ENCODE assay signal across 8 cellular contexts in the genomic region with DNA sequence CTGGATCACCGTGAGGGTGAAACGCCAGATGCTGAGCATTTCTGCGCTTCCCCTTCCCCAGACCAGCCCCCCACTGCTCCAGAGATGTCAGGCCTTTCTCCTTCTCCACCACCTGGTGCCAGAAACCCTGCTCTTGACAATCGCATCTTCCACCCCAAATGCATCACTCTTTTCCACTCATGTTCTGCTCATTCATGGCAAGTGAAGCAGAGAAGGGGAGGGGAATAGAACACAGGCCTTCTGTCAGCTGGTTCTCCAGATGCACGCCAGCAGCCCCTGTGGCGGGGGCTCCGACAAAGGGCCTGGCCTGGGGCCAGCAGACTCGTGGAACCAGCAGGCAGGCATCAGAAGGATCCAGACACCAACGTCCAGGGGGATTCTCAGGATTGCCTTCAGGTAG.
A peak's percentile ranks its signal among the peaks of the same experiment; 100 is the strongest.
DNase-seq lines count a peak whose midpoint lies in the region; ATAC-seq, FAIRE-seq and TF ChIP-seq lines count a peak whose summit lies in the region.

No MANE protein-coding gene starts in this region.

- H3K9me3 ChIP-seq in ascending aorta (no peaks in the 10 kb centered on the region), neutrophil (no peaks in the 10 kb centered on the region)

- peaks cover 4 to 30% of the 10 kb centered on the region in 2 donors for H3K4me1 ChIP-seq in ascending aorta
- H3K4me1 ChIP-seq in neutrophil (ENCODE audit: control insufficient read depth in 1 of 2, insufficient read depth in 1 of 2, low read depth in 1 of 2, low read length in 1 of 2) = peaks cover 26 to 50% of the 10 kb centered on the region in 2 experiments

- H3K27ac ChIP-seq in ascending aorta (peak overlapping the region; percentile 66 to 69), neutrophil (peak overlapping the region; percentile 82)

- no peak for ATAC-seq in HG02973 (IDR thresholded peaks at IDR 0.05; ENCODE audit: unreplicated experiment)

- intact Hi-C loops in ascending aorta (cut with DNase I) = no loop called here

- no peaks in the 10 kb centered on the region for H3K36me3 ChIP-seq in ascending aorta
- no peaks in the 10 kb centered on the region for H3K36me3 ChIP-seq in neutrophil

- no peaks in the 10 kb centered on the region for H3K27me3 ChIP-seq in ascending aorta
- no peaks in the 10 kb centered on the region for H3K27me3 ChIP-seq in neutrophil

- TF ChIP-seq CTCF in ascending aorta (IDR thresholded peaks at IDR 0.05) = no peak
- no peak for TF ChIP-seq CTCF in neutrophil (IDR thresholded peaks at IDR 0.05)

- H3K4me3 ChIP-seq in ascending aorta (no peak overlapping the region), neutrophil (ENCODE audit: low read depth in 1 of 2, low read length in 1 of 2) (peak overlapping the region in 1 of 2 experiments; percentile 6)

- no peak for TF ChIP-seq POLR2A in GM12891 (IDR thresholded peaks at IDR 0.05; ENCODE audit: low read depth, low read length)

- peak; percentile 27 for DNase-seq in COLO668 (lab: John Stamatoyannopoulos, UW; ENCODE audit: unreplicated experiment)
- peak; percentile 55 for DNase-seq in NCI-H128 (lab: John Stamatoyannopoulos, UW; ENCODE audit: unreplicated experiment)
- DNase-seq in ascending aorta (ENCODE audit: low spot score in 2 of 2) = no peak
- no peak for DNase-seq in H4 (ENCODE audit: low spot score)
- DNase-seq in GM12891 (ENCODE audit: insufficient read length, low spot score) = no peak
- DNase-seq in GM19240 (ENCODE audit: insufficient read length, low spot score) = no peak

- no peak for FAIRE-seq in GM12891 (lab: Jason Lieb, UNC)

TF ChIP-seq in GM12891, 5 proteins besides CTCF, POLR2A, EP300 and RAD21:
- TF ChIP-seq TAF1 (IDR thresholded peaks at IDR 0.05; ENCODE audit: low read depth, low read length) (no peak), SPI1 (IDR thresholded peaks at IDR 0.05; ENCODE audit: low read depth, low read length) (no peak), POU2F2 (IDR thresholded peaks at IDR 0.05; ENCODE audit: low read depth, low read length) (no peak), POLR2AphosphoS5 (IDR thresholded peaks at IDR 0.05; ENCODE audit: low read depth, low read length) (no peak), PAX5 (IDR thresholded peaks at IDR 0.05; ENCODE audit: insufficient read depth, low read length, severe bottlenecking) (no peak)
TF ChIP-seq in GM12891: peak in this region for 0.

Comparison
In these comparisons a context has a peak if more than half of its experiments do, and no peak if none do; other contexts are left out.
1. DNase-seq: peak in COLO668 (single experiment) and NCI-H128 (single experiment); none in ascending aorta (0 of 2), H4 (single experiment), GM12891 (single experiment) and GM19240 (single experiment).